In the genomic region with DNA sequence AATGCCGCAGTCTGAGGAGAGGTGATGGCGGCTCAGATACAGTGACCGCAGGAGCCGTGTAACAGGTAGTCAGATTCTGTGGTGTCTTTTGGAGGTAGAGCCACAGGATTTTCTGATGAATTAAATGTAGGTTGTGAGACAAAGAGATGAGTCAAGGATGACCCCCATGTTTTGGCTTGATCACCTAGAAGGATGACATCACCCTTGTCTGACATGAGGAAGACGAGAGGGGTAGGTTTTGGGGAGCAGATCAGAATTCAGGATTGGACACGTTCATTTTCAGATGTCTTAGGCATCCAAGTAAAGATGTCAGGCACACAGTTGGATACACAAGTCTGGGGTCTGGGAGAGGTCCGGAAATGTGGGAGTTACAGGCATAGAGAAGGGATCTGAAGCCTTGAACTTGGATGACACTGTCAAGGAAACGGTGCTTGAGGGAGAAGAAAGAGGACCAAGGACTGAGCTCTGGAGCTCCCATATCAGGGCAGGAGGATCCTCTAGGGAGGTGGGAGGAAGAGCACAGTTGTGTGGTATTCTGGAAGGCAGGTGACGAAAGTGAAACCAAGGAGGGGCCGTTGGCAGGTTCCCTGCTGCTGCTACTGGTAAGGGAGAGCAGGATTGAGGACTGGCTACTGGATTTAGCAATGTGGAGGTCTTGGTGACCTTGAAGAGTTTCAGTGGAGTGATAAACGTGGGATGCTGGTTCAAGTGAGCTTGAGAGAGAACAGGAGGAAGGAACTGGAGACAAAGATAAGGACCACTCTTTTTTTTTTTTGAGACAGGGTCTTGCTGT, we compare ENCODE assay signal across 21 cellular contexts. TPM values are rescaled to one million over a fixed set of nuclear protein-coding genes. Genes with fewer than 3 reads are reported as not detected.
A peak's percentile ranks its signal among the peaks of the same experiment; 100 is the strongest.
DNase-seq lines count a peak whose midpoint lies in the region; ATAC-seq and TF ChIP-seq lines count a peak whose summit lies in the region.
"Had no signal": no experiment of that assay in that cellular context is flagged by ENCODE, and none has a peak within 500 bp of the region (broad histone marks: within the 10 kb centered on the region; RNA-seq: fewer than 3 reads in every experiment).

No MANE protein-coding gene starts in this region.

- H3K4me3 Mint-ChIP-seq in activated CD8-positive, alpha-beta memory T cell treated with anti-CD3 and anti-CD28 coated beads, Interleukin-2, amount 10 ng/mL, durations not matched to agents 7 days and 5 days, result no peak overlapping the region
- H3K4me3 Mint-ChIP-seq in activated T-helper 1 cell treated with anti-CD3 and anti-CD28 coated beads, Interleukin-12 subunit alpha, Interleukin-12 subunit beta, Interleukin-2, Interleukin-4 antibody, amounts not matched to agents 30 ng/mL and 10 ng/mL and 1 ng/mL, durations not matched to agents 14 hours and 24 hours and 36 hours, result no peak overlapping the region
- H3K4me3 Mint-ChIP-seq in natural killer cell treated with Interleukin-12 subunit alpha and Interleukin-12 subunit beta and Interleukin-15 and Interleukin-18, amount 100 ng/mL, for 72 hours, result peak overlapping the region; percentile 70
- H3K4me3 Mint-ChIP-seq in T-cell, result no peak overlapping the region

- TF ChIP-seq CTCF in HEK293 (tag by site-specific recombination; IDR thresholded peaks at IDR 0.05), result no peak

- CTCF ChIA-PET in activated CD8-positive, alpha-beta memory T cell treated with anti-CD3 and anti-CD28 coated beads, Interleukin-2, amount 10 ng/mL, durations not matched to agents 7 days and 5 days (lab: Charles Lee), result interaction anchor here (0.7 to 2.2 kb wide), 3 partner anchors 37 to 261 kb away, joined by 3 to 6 read pairs (median 4); no protein-coding TSS in a partner anchor
- CTCF ChIA-PET in HEK293 (lab: Yijun Ruan, JAX) (interaction anchor here (0.9 kb wide), 1 partner anchor 95 kb away, joined by 3 read pairs; no protein-coding TSS in a partner anchor), T-cell (lab: Charles Lee) (no interaction called here)

- DNase-seq in activated CD8-positive, alpha-beta memory T cell treated with anti-CD3 and anti-CD28 coated beads, Interleukin-2, amount 10 ng/mL, durations not matched to agents 7 days and 5 days, result no peak
- no peak for DNase-seq in activated CD8-positive, alpha-beta memory T cell treated with anti-CD3 and anti-CD28 coated beads for 24 hours
- no peak for DNase-seq in activated T-helper 1 cell treated with anti-CD3 and anti-CD28 coated beads, Interleukin-12 subunit alpha, Interleukin-12 subunit beta, Interleukin-2, Interleukin-4 antibody, amounts not matched to agents 30 ng/mL and 10 ng/mL and 1 ng/mL, durations not matched to agents 14 hours and 24 hours and 36 hours (ENCODE audit: low spot score)
- DNase-seq in natural killer cell treated with Interleukin-12 subunit alpha and Interleukin-12 subunit beta and Interleukin-15 and Interleukin-18, amount 100 ng/mL, for 72 hours (ENCODE audit: low spot score), result no peak
- DNase-seq in T-cell (no peak), pons (ENCODE audit: low spot score) (no peak)
- DNase-seq: activated effector memory CD4-positive, alpha-beta T cell treated with anti-CD3 and anti-CD28 coated beads, Interleukin-2, amount 50 U/mL, for 16 hours; adrenal gland; GM23248; NCI-H1105 treated with DMSO at 0.1 percent for 48 hours; NCI-H2081 treated with DMSO at 0.1 percent for 48 hours; stimulated activated CD4-positive, alpha-beta T cell treated with anti-CD3 and anti-CD28 coated beads, Interleukin-15, amount 100 ng/mL, for 24 hours; substantia nigra; T-helper 9 cell; upper lobe of right lung had no signal

- no peaks in the 10 kb centered on the region for H3K9me3 Mint-ChIP-seq in activated CD8-positive, alpha-beta memory T cell treated with anti-CD3 and anti-CD28 coated beads, Interleukin-2, amount 10 ng/mL, durations not matched to agents 7 days and 5 days (ENCODE audit: low read depth)
- no peaks in the 10 kb centered on the region for H3K9me3 Mint-ChIP-seq in activated T-helper 1 cell treated with anti-CD3 and anti-CD28 coated beads, Interleukin-12 subunit alpha, Interleukin-12 subunit beta, Interleukin-2, Interleukin-4 antibody, amounts not matched to agents 30 ng/mL and 10 ng/mL and 1 ng/mL, durations not matched to agents 14 hours and 24 hours and 36 hours
- H3K9me3 Mint-ChIP-seq in natural killer cell treated with Interleukin-12 subunit alpha and Interleukin-12 subunit beta and Interleukin-15 and Interleukin-18, amount 100 ng/mL, for 72 hours, result no peaks in the 10 kb centered on the region
- no peaks in the 10 kb centered on the region for H3K9me3 Mint-ChIP-seq in T-cell
- H3K9me3 Mint-ChIP-seq: memory B cell had no signal

- POLR2A ChIA-PET in HEK293 (lab: Yijun Ruan, JAX), result no interaction called here
- POLR2A ChIA-PET in T-cell (lab: Charles Lee), result no interaction called here

- H3K4me1 Mint-ChIP-seq in activated CD8-positive, alpha-beta memory T cell treated with anti-CD3 and anti-CD28 coated beads, Interleukin-2, amount 10 ng/mL, durations not matched to agents 7 days and 5 days, result peaks cover 49% of the 10 kb centered on the region
- H3K4me1 Mint-ChIP-seq in activated T-helper 1 cell treated with anti-CD3 and anti-CD28 coated beads, Interleukin-12 subunit alpha, Interleukin-12 subunit beta, Interleukin-2, Interleukin-4 antibody, amounts not matched to agents 30 ng/mL and 10 ng/mL and 1 ng/mL, durations not matched to agents 14 hours and 24 hours and 36 hours (ENCODE audit: low read depth), result peaks cover 35% of the 10 kb centered on the region
- H3K4me1 Mint-ChIP-seq in natural killer cell treated with Interleukin-12 subunit alpha and Interleukin-12 subunit beta and Interleukin-15 and Interleukin-18, amount 100 ng/mL, for 72 hours (ENCODE audit: low read depth in 2 of 2), result peaks cover 43 to 52% of the 10 kb centered on the region in 2 donors
- peaks cover 21 to 38% (median 27%) of the 10 kb centered on the region in 3 donors for H3K4me1 Mint-ChIP-seq in T-cell

- peak overlapping the region; percentile 1 for H3K27ac Mint-ChIP-seq in activated CD8-positive, alpha-beta memory T cell treated with anti-CD3 and anti-CD28 coated beads, Interleukin-2, amount 10 ng/mL, durations not matched to agents 7 days and 5 days
- peak overlapping the region; percentile 33 for H3K27ac Mint-ChIP-seq in activated T-helper 1 cell treated with anti-CD3 and anti-CD28 coated beads, Interleukin-12 subunit alpha, Interleukin-12 subunit beta, Interleukin-2, Interleukin-4 antibody, amounts not matched to agents 30 ng/mL and 10 ng/mL and 1 ng/mL, durations not matched to agents 14 hours and 24 hours and 36 hours
- peak overlapping the region; percentile 77 to 87 for H3K27ac Mint-ChIP-seq in natural killer cell treated with Interleukin-12 subunit alpha and Interleukin-12 subunit beta and Interleukin-15 and Interleukin-18, amount 100 ng/mL, for 72 hours
- no peak overlapping the region for H3K27ac Mint-ChIP-seq in T-cell

- no peak overlapping the region for H3K4me3 ChIP-seq in HEK293 (ENCODE audit: low read depth, low read length)
- H3K4me3 ChIP-seq: adrenal gland, breast epithelium, GM23248, ovary, upper lobe of right lung had no signal

- no peaks in the 10 kb centered on the region for H3K4me1 ChIP-seq in HEK293 (ENCODE audit: control insufficient read depth, insufficient read depth, low read length)
- H3K4me1 ChIP-seq: adrenal gland, breast epithelium had no signal

- H3K27me3 Mint-ChIP-seq in activated CD8-positive, alpha-beta memory T cell treated with anti-CD3 and anti-CD28 coated beads, Interleukin-2, amount 10 ng/mL, durations not matched to agents 7 days and 5 days, result peaks cover 10% of the 10 kb centered on the region
- H3K27me3 Mint-ChIP-seq in activated T-helper 1 cell treated with anti-CD3 and anti-CD28 coated beads, Interleukin-12 subunit alpha, Interleukin-12 subunit beta, Interleukin-2, Interleukin-4 antibody, amounts not matched to agents 30 ng/mL and 10 ng/mL and 1 ng/mL, durations not matched to agents 14 hours and 24 hours and 36 hours (ENCODE audit: insufficient read depth), result no peaks in the 10 kb centered on the region
- peaks cover 6 to 9% of the 10 kb centered on the region in 2 donors for H3K27me3 Mint-ChIP-seq in natural killer cell treated with Interleukin-12 subunit alpha and Interleukin-12 subunit beta and Interleukin-15 and Interleukin-18, amount 100 ng/mL, for 72 hours
- H3K27me3 Mint-ChIP-seq in T-cell, result peaks cover 0 to 10% of the 10 kb centered on the region in 2 donors

- no peak overlapping the region for H3K27ac ChIP-seq in HEK293 (ENCODE audit: extremely low read depth, low read depth, low read length)
- H3K27ac ChIP-seq: adrenal gland, breast epithelium, GM23248, HL-60, upper lobe of right lung had no signal

- no peaks in the 10 kb centered on the region for H3K36me3 ChIP-seq in HEK293 (ENCODE audit: control insufficient read depth in 2 of 2, insufficient read depth in 1 of 2, low read length in 2 of 2)
- H3K36me3 ChIP-seq: adrenal gland, breast epithelium, ovary, upper lobe of right lung had no signal

- intact Hi-C loops in activated T-helper 1 cell treated with anti-CD3 and anti-CD28 coated beads, Interleukin-12 subunit alpha, Interleukin-12 subunit beta, Interleukin-2, Interleukin-4 antibody, amounts not matched to agents 30 ng/mL and 10 ng/mL and 1 ng/mL, durations not matched to agents 14 hours and 24 hours and 36 hours (cut with micrococcal nuclease), result loop anchor here (5.0 to 10.0 kb wide), 2 partner anchors 129 to 394 kb away; a partner anchor contains a TSS

- no peaks in the 10 kb centered on the region for H3K36me3 Mint-ChIP-seq in activated CD8-positive, alpha-beta memory T cell treated with anti-CD3 and anti-CD28 coated beads, Interleukin-2, amount 10 ng/mL, durations not matched to agents 7 days and 5 days
- H3K36me3 Mint-ChIP-seq in activated T-helper 1 cell treated with anti-CD3 and anti-CD28 coated beads, Interleukin-12 subunit alpha, Interleukin-12 subunit beta, Interleukin-2, Interleukin-4 antibody, amounts not matched to agents 30 ng/mL and 10 ng/mL and 1 ng/mL, durations not matched to agents 14 hours and 24 hours and 36 hours (ENCODE audit: low read depth), result no peaks in the 10 kb centered on the region
- no peaks in the 10 kb centered on the region for H3K36me3 Mint-ChIP-seq in natural killer cell treated with Interleukin-12 subunit alpha and Interleukin-12 subunit beta and Interleukin-15 and Interleukin-18, amount 100 ng/mL, for 72 hours
- no peaks in the 10 kb centered on the region for H3K36me3 Mint-ChIP-seq in T-cell
- H3K36me3 Mint-ChIP-seq: memory B cell had no signal

- ATAC-seq in activated CD8-positive, alpha-beta memory T cell treated with anti-CD3 and anti-CD28 coated beads, Interleukin-2, amount 10 ng/mL, durations not matched to agents 7 days and 5 days, result no peak
- ATAC-seq in natural killer cell treated with Interleukin-12 subunit alpha and Interleukin-12 subunit beta and Interleukin-15 and Interleukin-18, amount 100 ng/mL, for 72 hours, result no peak
- ATAC-seq in GM19467 (IDR thresholded peaks at IDR 0.05; ENCODE audit: unreplicated experiment), result no peak
- ATAC-seq in T-cell (replicated peaks in 1 of 4), result no peak

- no peaks in the 10 kb centered on the region for H3K9me3 ChIP-seq in HEK293 (ENCODE audit: control insufficient read depth, insufficient read depth, low read depth, low read length)
- H3K9me3 ChIP-seq: adrenal gland, breast epithelium, ovary, upper lobe of right lung had no signal

RNA-seq across cellular contexts. Expression of a gene that starts 12.6 kb away (rescaled TPM):
- total RNA-seq in activated CD8-positive, alpha-beta memory T cell treated with anti-CD3 and anti-CD28 coated beads, Interleukin-2, amount 10 ng/mL, durations not matched to agents 7 days and 5 days, result 10 to 100 TPM; 11.3 to 33.9 TPM
- 9.7 and 13.5 TPM in 2 replicates for total RNA-seq in activated T-helper 1 cell treated with anti-CD3 and anti-CD28 coated beads, Interleukin-12 subunit alpha, Interleukin-12 subunit beta, Interleukin-2, Interleukin-4 antibody, amounts not matched to agents 30 ng/mL and 10 ng/mL and 1 ng/mL, durations not matched to agents 14 hours and 24 hours and 36 hours
- 10 to 100 TPM in 1 of 2 donors, 1 to 10 TPM in 1; 7.2 to 28.2 TPM for total RNA-seq in natural killer cell treated with Interleukin-12 subunit alpha and Interleukin-12 subunit beta and Interleukin-15 and Interleukin-18, amount 100 ng/mL, for 72 hours
- 10 to 100 TPM; 31.4 to 81.3 (median 70.9) TPM for total RNA-seq in T-cell

RNA-seq across cellular contexts. Expression of a gene that starts 23.7 kb away (rescaled TPM):
- total RNA-seq in activated CD8-positive, alpha-beta memory T cell treated with anti-CD3 and anti-CD28 coated beads, Interleukin-2, amount 10 ng/mL, durations not matched to agents 7 days and 5 days, result 10 to 100 TPM in 1 of 2 experiments, 1 to 10 TPM in 1; 8.1 to 10.6 TPM
- 24.1 and 25.3 TPM in 2 replicates for total RNA-seq in activated T-helper 1 cell treated with anti-CD3 and anti-CD28 coated beads, Interleukin-12 subunit alpha, Interleukin-12 subunit beta, Interleukin-2, Interleukin-4 antibody, amounts not matched to agents 30 ng/mL and 10 ng/mL and 1 ng/mL, durations not matched to agents 14 hours and 24 hours and 36 hours
- 1 to 10 TPM; 4.4 to 6.4 TPM for total RNA-seq in natural killer cell treated with Interleukin-12 subunit alpha and Interleukin-12 subunit beta and Interleukin-15 and Interleukin-18, amount 100 ng/mL, for 72 hours
- total RNA-seq in T-cell, result 10 to 100 TPM in 3 of 5 donors, 1 to 10 TPM in 2; 5.2 to 16.4 (median 13.9) TPM

Comparison
In these comparisons a context has a peak if more than half of its experiments do, and no peak if none do; other contexts are left out.
1. H3K27ac Mint-ChIP-seq: peak in activated CD8-positive, alpha-beta memory T cell treated with anti-CD3 and anti-CD28 coated beads, Interleukin-2, amount 10 ng/mL, durations not matched to agents 7 days and 5 days (single experiment), activated T-helper 1 cell treated with anti-CD3 and anti-CD28 coated beads, Interleukin-12 subunit alpha, Interleukin-12 subunit beta, Interleukin-2, Interleukin-4 antibody, amounts not matched to agents 30 ng/mL and 10 ng/mL and 1 ng/mL, durations not matched to agents 14 hours and 24 hours and 36 hours (single experiment) and natural killer cell treated with Interleukin-12 subunit alpha and Interleukin-12 subunit beta and Interleukin-15 and Interleukin-18, amount 100 ng/mL, for 72 hours (2 of 2); none in T-cell (0 of 2).
2. CTCF ChIA-PET loops: an anchor here in activated CD8-positive, alpha-beta memory T cell treated with anti-CD3 and anti-CD28 coated beads, Interleukin-2, amount 10 ng/mL, durations not matched to agents 7 days and 5 days (0.7 to 2.2 kb wide) and HEK293 (0.9 kb wide); none called in T-cell.